ENCODE assay signal across 22 cellular contexts in genomic region chr3:51735950-51736349, GRCh38. TPM values are rescaled to one million over a fixed set of nuclear protein-coding genes. Genes with fewer than 3 reads are reported as not detected.
DNase-seq lines count a peak whose midpoint lies in the region; ATAC-seq and TF ChIP-seq lines count a peak whose summit lies in the region.
"Had no signal": no experiment of that assay in that cellular context is flagged by ENCODE, and none has a peak within 500 bp of the region (broad histone marks: within the 10 kb centered on the region; RNA-seq: fewer than 3 reads in every experiment).

No MANE protein-coding gene starts in this region.

- H3K9me3 Mint-ChIP-seq in natural killer cell treated with Interleukin-12 subunit alpha and Interleukin-12 subunit beta and Interleukin-15 and Interleukin-18, amount 100 ng/mL, for 72 hours: no peaks in the 10 kb centered on the region
- no peaks in the 10 kb centered on the region for H3K9me3 Mint-ChIP-seq in natural killer cell
- H3K9me3 Mint-ChIP-seq in activated naive CD8-positive, alpha-beta T cell treated with anti-CD3 and anti-CD28 coated beads, Interleukin-2, amount 50 U/mL, for 24 hours: no peaks in the 10 kb centered on the region
- H3K9me3 Mint-ChIP-seq: CD4-positive, CD25-positive, alpha-beta regulatory T cell; CD8-positive, alpha-beta T cell had no signal

- H3K4me1 ChIP-seq in BLaER1 treated with 17β-estradiol and CSF1 and Interleukin-3, amounts not matched to agents 10 nM and 100 nM: peaks cover 21 to 38% (median 28%) of the 10 kb centered on the region in 10 experiments
- H3K4me1 ChIP-seq in hepatocyte (ENCODE audit: insufficient read depth): no peaks in the 10 kb centered on the region
- H3K4me1 ChIP-seq: A549, BE2C, Caco-2 had no signal

- H3K79me2 ChIP-seq in hepatocyte: no peaks in the 10 kb centered on the region

- peaks cover 23 to 28% of the 10 kb centered on the region in 2 donors for H3K4me1 Mint-ChIP-seq in natural killer cell treated with Interleukin-12 subunit alpha and Interleukin-12 subunit beta and Interleukin-15 and Interleukin-18, amount 100 ng/mL, for 72 hours (ENCODE audit: low read depth in 2 of 2)
- peaks cover 10% of the 10 kb centered on the region in 2 donors for H3K4me1 Mint-ChIP-seq in natural killer cell
- peaks cover 63% of the 10 kb centered on the region for H3K4me1 Mint-ChIP-seq in activated naive CD8-positive, alpha-beta T cell treated with anti-CD3 and anti-CD28 coated beads, Interleukin-2, amount 50 U/mL, for 24 hours

- H3K4me3 ChIP-seq in BLaER1 treated with 17β-estradiol and CSF1 and Interleukin-3, amounts not matched to agents 10 nM and 100 nM: no peak overlapping the region
- H3K4me3 ChIP-seq in hepatocyte: no peak overlapping the region
- H3K4me3 ChIP-seq: A549, GM23248 had no signal

- H3K9me3 ChIP-seq in BLaER1 treated with 17β-estradiol and CSF1 and Interleukin-3, amounts not matched to agents 10 nM and 100 nM (replicated peaks in 1 of 11): peaks cover 0 to 4% (median 0%) of the 10 kb centered on the region in 11 experiments; a peak in 3 of 22 replicates
- no peaks in the 10 kb centered on the region for H3K9me3 ChIP-seq in hepatocyte (ENCODE audit: low read depth)
- H3K9me3 ChIP-seq: A549, BE2C, Caco-2 had no signal

- no peak for DNase-seq in natural killer cell treated with Interleukin-12 subunit alpha and Interleukin-12 subunit beta and Interleukin-15 and Interleukin-18, amount 100 ng/mL, for 72 hours (ENCODE audit: low spot score)
- no peak for DNase-seq in natural killer cell
- DNase-seq in activated naive CD8-positive, alpha-beta T cell treated with anti-CD3 and anti-CD28 coated beads, Interleukin-2, amount 50 U/mL, for 24 hours: no peak
- no peak for DNase-seq in NCI-H2171 (lab: John Stamatoyannopoulos, UW)
- DNase-seq in hepatocyte (ENCODE audit: low spot score): no peak
- DNase-seq: 8988T; ACHN; AML-193; BE2C; Caco-2; CD4-positive, CD25-positive, alpha-beta regulatory T cell; CD8-positive, alpha-beta T cell; DMS153; DND-41; GM23248; H7; HCEC 1CT had no signal

- H3K9ac ChIP-seq in BLaER1 treated with 17β-estradiol and CSF1 and Interleukin-3, amounts not matched to agents 10 nM and 100 nM: no peak overlapping the region
- H3K9ac ChIP-seq: GM23248 had no signal

- H2AFZ ChIP-seq in hepatocyte: no peak overlapping the region
- H2AFZ ChIP-seq: GM23248 had no signal

- no peaks in the 10 kb centered on the region for H3K36me3 Mint-ChIP-seq in natural killer cell treated with Interleukin-12 subunit alpha and Interleukin-12 subunit beta and Interleukin-15 and Interleukin-18, amount 100 ng/mL, for 72 hours
- H3K36me3 Mint-ChIP-seq in natural killer cell: no peaks in the 10 kb centered on the region
- peaks cover 7% of the 10 kb centered on the region for H3K36me3 Mint-ChIP-seq in activated naive CD8-positive, alpha-beta T cell treated with anti-CD3 and anti-CD28 coated beads, Interleukin-2, amount 50 U/mL, for 24 hours (ENCODE audit: low read depth)
- H3K36me3 Mint-ChIP-seq: CD4-positive, CD25-positive, alpha-beta regulatory T cell; CD8-positive, alpha-beta T cell had no signal

- H4K20me1 ChIP-seq in BLaER1 treated with 17β-estradiol and CSF1 and Interleukin-3, amounts not matched to agents 10 nM and 100 nM: no peaks in the 10 kb centered on the region
- H4K20me1 ChIP-seq in hepatocyte (ENCODE audit: insufficient read depth, poor library complexity, severe bottlenecking): no peaks in the 10 kb centered on the region

- no peak overlapping the region for H3K27ac ChIP-seq in BLaER1 treated with 17β-estradiol and CSF1 and Interleukin-3, amounts not matched to agents 10 nM and 100 nM
- H3K27ac ChIP-seq in hepatocyte: no peak overlapping the region
- H3K27ac ChIP-seq: A549, C4-2B, GM23248 had no signal

- no peak for ATAC-seq in natural killer cell treated with Interleukin-12 subunit alpha and Interleukin-12 subunit beta and Interleukin-15 and Interleukin-18, amount 100 ng/mL, for 72 hours
- no peak for ATAC-seq in natural killer cell
- no peak for ATAC-seq in activated naive CD8-positive, alpha-beta T cell treated with anti-CD3 and anti-CD28 coated beads, Interleukin-2, amount 50 U/mL, for 24 hours
- ATAC-seq in HG03175 (IDR thresholded peaks at IDR 0.05; ENCODE audit: unreplicated experiment): no peak
- ATAC-seq: A549; CD8-positive, alpha-beta T cell had no signal

- no peak overlapping the region for H3K27ac Mint-ChIP-seq in natural killer cell treated with Interleukin-12 subunit alpha and Interleukin-12 subunit beta and Interleukin-15 and Interleukin-18, amount 100 ng/mL, for 72 hours
- H3K27ac Mint-ChIP-seq in natural killer cell: no peak overlapping the region
- H3K27ac Mint-ChIP-seq in activated naive CD8-positive, alpha-beta T cell treated with anti-CD3 and anti-CD28 coated beads, Interleukin-2, amount 50 U/mL, for 24 hours: peak overlapping the region; percentile 80
- H3K27ac Mint-ChIP-seq: CD8-positive, alpha-beta T cell had no signal

- peak overlapping the region in 6 of 11 experiments; percentile 17 to 56 (median 42); a peak in 8 of 22 replicates for H3K4me2 ChIP-seq in BLaER1 treated with 17β-estradiol and CSF1 and Interleukin-3, amounts not matched to agents 10 nM and 100 nM
- no peak overlapping the region for H3K4me2 ChIP-seq in hepatocyte
- H3K4me2 ChIP-seq: A549 had no signal

- no peaks in the 10 kb centered on the region for H3K9me2 ChIP-seq in hepatocyte (replicated peaks; ENCODE audit: insufficient read depth)

- peak overlapping the region; percentile 47 for H3K4me3 Mint-ChIP-seq in natural killer cell treated with Interleukin-12 subunit alpha and Interleukin-12 subunit beta and Interleukin-15 and Interleukin-18, amount 100 ng/mL, for 72 hours
- no peak overlapping the region for H3K4me3 Mint-ChIP-seq in natural killer cell
- H3K4me3 Mint-ChIP-seq in activated naive CD8-positive, alpha-beta T cell treated with anti-CD3 and anti-CD28 coated beads, Interleukin-2, amount 50 U/mL, for 24 hours: peak overlapping the region; percentile 43
- H3K4me3 Mint-ChIP-seq: CD8-positive, alpha-beta T cell had no signal

- TF ChIP-seq CTCF in natural killer cell (IDR thresholded peaks at IDR 0.05) (no peak), hepatocyte (IDR thresholded peaks at IDR 0.05; ENCODE audit: poor library complexity) (no peak)

- H3K27me3 Mint-ChIP-seq in natural killer cell treated with Interleukin-12 subunit alpha and Interleukin-12 subunit beta and Interleukin-15 and Interleukin-18, amount 100 ng/mL, for 72 hours: peaks cover 14 to 18% of the 10 kb centered on the region in 2 donors
- peaks cover 9 to 16% of the 10 kb centered on the region in 2 donors for H3K27me3 Mint-ChIP-seq in natural killer cell (ENCODE audit: low read depth in 2 of 2)
- H3K27me3 Mint-ChIP-seq in activated naive CD8-positive, alpha-beta T cell treated with anti-CD3 and anti-CD28 coated beads, Interleukin-2, amount 50 U/mL, for 24 hours: peaks cover 13% of the 10 kb centered on the region

- H3K36me3 ChIP-seq in BLaER1 treated with 17β-estradiol and CSF1 and Interleukin-3, amounts not matched to agents 10 nM and 100 nM: no peaks in the 10 kb centered on the region
- H3K36me3 ChIP-seq in hepatocyte (replicated peaks; ENCODE audit: insufficient read depth, low read depth): no peaks in the 10 kb centered on the region
- H3K36me3 ChIP-seq: BE2C had no signal

- WGBS in hepatocyte (ENCODE audit: low lambda C conversion rate, missing lambda C conversion rate): 85% methylated on average over 2 of the region's 2 CpGs

- intact Hi-C loops in natural killer cell (cut with micrococcal nuclease): no loop called here

- H3K27me3 ChIP-seq in BLaER1 treated with 17β-estradiol and CSF1 and Interleukin-3, amounts not matched to agents 10 nM and 100 nM: no peaks in the 10 kb centered on the region
- H3K27me3 ChIP-seq in hepatocyte: peaks cover 16% of the 10 kb centered on the region

RNA-seq across cellular contexts. Expression of gene GRM2, which starts 29.1 kb away (rescaled TPM):
- 1 to 10 TPM in 1 of 2 donors, under 1 TPM in 1; 0.90 to 1.0 TPM for total RNA-seq in natural killer cell treated with Interleukin-12 subunit alpha and Interleukin-12 subunit beta and Interleukin-15 and Interleukin-18, amount 100 ng/mL, for 72 hours
- 1 to 10 TPM; 5.6 to 8.0 (median 7.4) TPM for total RNA-seq in natural killer cell
- total RNA-seq in hepatocyte: 0.27 TPM in 1 of 2 replicates, not detected in the other
- polyA plus RNA-seq in hepatocyte: 0.10 TPM in 1 of 2 replicates, not detected in the other
- polyA plus RNA-seq: GM23248 had no signal

RNA-seq across cellular contexts. Expression of gene IQCF6, which starts 43.1 kb away (rescaled TPM):
- total RNA-seq in natural killer cell treated with Interleukin-12 subunit alpha and Interleukin-12 subunit beta and Interleukin-15 and Interleukin-18, amount 100 ng/mL, for 72 hours: not detected
- total RNA-seq in natural killer cell: not detected
- not detected in 2 replicates for total RNA-seq in hepatocyte
- polyA plus RNA-seq in hepatocyte: not detected in 2 replicates
- total RNA-seq: Caco-2; CD4-positive, CD25-positive, alpha-beta regulatory T cell; CD8-positive, alpha-beta T cell; GM23248; H1; H7 had no signal
- polyA plus RNA-seq: A549; CD4-positive, CD25-positive, alpha-beta regulatory T cell; GM23248; H1 had no signal
